1 cellular context compared by ENCODE assay signal in the genomic region with DNA sequence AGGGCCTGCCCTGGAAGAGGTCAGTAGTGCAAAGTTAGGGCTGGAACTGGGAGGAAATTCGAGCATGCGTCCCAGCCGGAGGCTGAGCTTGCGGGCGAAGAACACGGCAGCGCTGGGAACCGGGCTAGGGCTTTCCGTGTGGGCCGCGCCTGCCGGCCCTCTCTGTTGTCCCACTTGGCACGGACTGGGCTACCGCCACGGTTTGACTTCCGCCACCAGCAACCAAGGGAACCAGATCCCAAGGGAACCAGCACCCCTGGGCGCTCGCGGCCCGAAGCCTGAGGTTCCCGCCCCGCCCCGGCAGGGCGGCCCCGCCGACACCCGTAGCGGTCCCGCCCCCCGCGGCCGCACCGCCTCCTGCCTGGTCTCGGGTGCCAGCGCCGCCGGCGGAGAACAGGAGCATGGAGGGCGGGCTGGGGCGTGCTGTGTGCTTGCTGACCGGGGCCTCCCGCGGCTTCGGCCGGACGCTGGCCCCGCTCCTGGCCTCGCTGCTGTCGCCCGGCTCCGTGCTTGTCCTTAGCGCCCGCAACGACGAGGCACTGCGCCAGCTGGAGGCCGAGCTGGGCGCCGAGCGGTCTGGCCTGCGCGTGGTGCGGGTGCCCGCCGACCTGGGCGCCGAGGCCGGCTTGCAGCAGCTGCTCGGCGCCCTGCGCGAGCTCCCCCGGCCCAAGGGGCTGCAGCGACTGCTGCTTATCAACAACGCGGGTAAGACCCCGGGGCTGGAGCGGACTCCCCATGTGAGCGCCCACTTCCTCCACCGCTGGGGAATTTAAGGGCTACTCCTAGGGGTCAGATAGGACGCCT.
TF ChIP-seq lines count a peak whose summit lies in the region.

TSS of gene SPR (plus strand) at position 377 of the 804 bp plus-strand sequence. CDS start at position 402, 25 bp downstream.

TF ChIP-seq in HepG2, 621 proteins besides CTCF, POLR2A, EP300 and RAD21 (continued from another document and continues in another):
- TF ChIP-seq HOXA5 (CRISPR knock-in tag; IDR thresholded peaks at IDR 0.05) (no peak), CREBL2 (CRISPR knock-in tag; IDR thresholded peaks at IDR 0.05; ENCODE audit: borderline replicate concordance) (peak; percentile 20; the same call in 1 of the 2 replicates), JUN (CRISPR knock-in tag; IDR thresholded peaks at IDR 0.05) (0 out of 2 replicates have a peak, but pooled peaks have one; percentile 49), ARNTL (CRISPR knock-in tag; IDR thresholded peaks at IDR 0.05) (no peak), CBX1 (IDR thresholded peaks at IDR 0.05; ENCODE audit: low read depth) (no peak), ZMAT3 (CRISPR knock-in tag; conservative IDR thresholded peaks at IDR 0.05) (peak; percentile 79; the same call in 1 of the 2 replicates), IKZF4 (CRISPR knock-in tag; IDR thresholded peaks at IDR 0.05; ENCODE audit: borderline replicate concordance, low read depth, not compliant biosample characterization) (peak; percentile 36), ZBTB1 (CRISPR knock-in tag; IDR thresholded peaks at IDR 0.05; ENCODE audit: borderline replicate concordance) (no peak), SMARCE1 (IDR thresholded peaks at IDR 0.05; ENCODE audit: borderline replicate concordance) (no peak), GMEB2 (CRISPR knock-in tag; IDR thresholded peaks at IDR 0.05; ENCODE audit: low read depth) (no peak), RARG (CRISPR knock-in tag; IDR thresholded peaks at IDR 0.05; ENCODE audit: low read depth) (peak; percentile 92), ZNF556 (CRISPR knock-in tag; IDR thresholded peaks at IDR 0.05; ENCODE audit: borderline replicate concordance) (peak; percentile 83), ZSCAN29 (CRISPR knock-in tag; conservative IDR thresholded peaks at IDR 0.05) (peak; percentile 62; the same call in 1 of the 2 replicates), REL (CRISPR knock-in tag; conservative IDR thresholded peaks at IDR 0.05) (peak; percentile 56; the same call in 1 of the 2 replicates), ZNF383 (CRISPR knock-in tag; IDR thresholded peaks at IDR 0.05; ENCODE audit: borderline replicate concordance) (no peak), NR2C2 (CRISPR knock-in tag; IDR thresholded peaks at IDR 0.05; ENCODE audit: borderline replicate concordance) (peak; percentile 52), DNMT1 (CRISPR knock-in tag; IDR thresholded peaks at IDR 0.05) (no peak; the same call in 1 of the 2 replicates), MXD4 (CRISPR knock-in tag; IDR thresholded peaks at IDR 0.05) (peak; percentile 17; the same call in 1 of the 2 replicates), SKI (IDR thresholded peaks at IDR 0.05; ENCODE audit: partially characterized antibody) (peak; percentile 23), SYNCRIP (IDR thresholded peaks at IDR 0.05; ENCODE audit: insufficient read depth, low read depth, low read length) (no peak), SMARCC2 (IDR thresholded peaks at IDR 0.05) (no peak), MEF2D (CRISPR knock-in tag; IDR thresholded peaks at IDR 0.05) (no peak), ATAD3A (CRISPR knock-in tag; IDR thresholded peaks at IDR 0.05) (no peak), MAZ (IDR thresholded peaks at IDR 0.05; ENCODE audit: borderline replicate concordance, low read depth, low read length) (peak; percentile 59; the same call in 1 of the 2 replicates), MAZ (CRISPR knock-in tag; IDR thresholded peaks at IDR 0.05; ENCODE audit: low read depth) (peak; percentile 83), RFXANK (CRISPR knock-in tag; IDR thresholded peaks at IDR 0.05) (no peak), MTF1 (CRISPR knock-in tag; IDR thresholded peaks at IDR 0.05) (no peak), ZNF337 (CRISPR knock-in tag; IDR thresholded peaks at IDR 0.05; ENCODE audit: borderline replicate concordance, low read depth) (peak; percentile 30; the same call in 1 of the 2 replicates), ZNF768 (CRISPR knock-in tag; IDR thresholded peaks at IDR 0.05) (peak; percentile 73; the same call in 1 of the 2 replicates), ZFY (CRISPR knock-in tag; IDR thresholded peaks at IDR 0.05) (peak; percentile 95), MLXIP (CRISPR knock-in tag; IDR thresholded peaks at IDR 0.05; ENCODE audit: borderline replicate concordance) (no peak; the same call in 1 of the 2 replicates), ATM (IDR thresholded peaks at IDR 0.05; ENCODE audit: borderline replicate concordance) (no peak), NFE2 (CRISPR knock-in tag; IDR thresholded peaks at IDR 0.05) (no peak), KLF15 (CRISPR knock-in tag; IDR thresholded peaks at IDR 0.05; ENCODE audit: borderline replicate concordance) (peak; percentile 58; the same call in 1 of the 2 replicates), ZNF34 (CRISPR knock-in tag; IDR thresholded peaks at IDR 0.05; ENCODE audit: borderline replicate concordance) (peak; percentile 93; the same call in 1 of the 2 replicates), ZNF24 (IDR thresholded peaks at IDR 0.05) (no peak; the same call in 1 of the 2 replicates)
- TF ChIP-seq, protein P1, sequence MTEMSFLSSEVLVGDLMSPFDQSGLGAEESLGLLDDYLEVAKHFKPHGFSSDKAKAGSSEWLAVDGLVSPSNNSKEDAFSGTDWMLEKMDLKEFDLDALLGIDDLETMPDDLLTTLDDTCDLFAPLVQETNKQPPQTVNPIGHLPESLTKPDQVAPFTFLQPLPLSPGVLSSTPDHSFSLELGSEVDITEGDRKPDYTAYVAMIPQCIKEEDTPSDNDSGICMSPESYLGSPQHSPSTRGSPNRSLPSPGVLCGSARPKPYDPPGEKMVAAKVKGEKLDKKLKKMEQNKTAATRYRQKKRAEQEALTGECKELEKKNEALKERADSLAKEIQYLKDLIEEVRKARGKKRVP (CRISPR knock-in tag; IDR thresholded peaks at IDR 0.05), result peak in 1 of 2 experiments; percentile 77; a peak in 2 of 4 replicates
- TF ChIP-seq, protein P2, sequence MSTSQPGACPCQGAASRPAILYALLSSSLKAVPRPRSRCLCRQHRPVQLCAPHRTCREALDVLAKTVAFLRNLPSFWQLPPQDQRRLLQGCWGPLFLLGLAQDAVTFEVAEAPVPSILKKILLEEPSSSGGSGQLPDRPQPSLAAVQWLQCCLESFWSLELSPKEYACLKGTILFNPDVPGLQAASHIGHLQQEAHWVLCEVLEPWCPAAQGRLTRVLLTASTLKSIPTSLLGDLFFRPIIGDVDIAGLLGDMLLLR (CRISPR knock-in tag; IDR thresholded peaks at IDR 0.05), result peak; percentile 30
- TF ChIP-seq, protein P3, sequence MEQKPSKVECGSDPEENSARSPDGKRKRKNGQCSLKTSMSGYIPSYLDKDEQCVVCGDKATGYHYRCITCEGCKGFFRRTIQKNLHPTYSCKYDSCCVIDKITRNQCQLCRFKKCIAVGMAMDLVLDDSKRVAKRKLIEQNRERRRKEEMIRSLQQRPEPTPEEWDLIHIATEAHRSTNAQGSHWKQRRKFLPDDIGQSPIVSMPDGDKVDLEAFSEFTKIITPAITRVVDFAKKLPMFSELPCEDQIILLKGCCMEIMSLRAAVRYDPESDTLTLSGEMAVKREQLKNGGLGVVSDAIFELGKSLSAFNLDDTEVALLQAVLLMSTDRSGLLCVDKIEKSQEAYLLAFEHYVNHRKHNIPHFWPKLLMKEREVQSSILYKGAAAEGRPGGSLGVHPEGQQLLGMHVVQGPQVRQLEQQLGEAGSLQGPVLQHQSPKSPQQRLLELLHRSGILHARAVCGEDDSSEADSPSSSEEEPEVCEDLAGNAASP (CRISPR knock-in tag; IDR thresholded peaks at IDR 0.05; ENCODE audit: borderline replicate concordance), result no peak
- TF ChIP-seq, protein P4, sequence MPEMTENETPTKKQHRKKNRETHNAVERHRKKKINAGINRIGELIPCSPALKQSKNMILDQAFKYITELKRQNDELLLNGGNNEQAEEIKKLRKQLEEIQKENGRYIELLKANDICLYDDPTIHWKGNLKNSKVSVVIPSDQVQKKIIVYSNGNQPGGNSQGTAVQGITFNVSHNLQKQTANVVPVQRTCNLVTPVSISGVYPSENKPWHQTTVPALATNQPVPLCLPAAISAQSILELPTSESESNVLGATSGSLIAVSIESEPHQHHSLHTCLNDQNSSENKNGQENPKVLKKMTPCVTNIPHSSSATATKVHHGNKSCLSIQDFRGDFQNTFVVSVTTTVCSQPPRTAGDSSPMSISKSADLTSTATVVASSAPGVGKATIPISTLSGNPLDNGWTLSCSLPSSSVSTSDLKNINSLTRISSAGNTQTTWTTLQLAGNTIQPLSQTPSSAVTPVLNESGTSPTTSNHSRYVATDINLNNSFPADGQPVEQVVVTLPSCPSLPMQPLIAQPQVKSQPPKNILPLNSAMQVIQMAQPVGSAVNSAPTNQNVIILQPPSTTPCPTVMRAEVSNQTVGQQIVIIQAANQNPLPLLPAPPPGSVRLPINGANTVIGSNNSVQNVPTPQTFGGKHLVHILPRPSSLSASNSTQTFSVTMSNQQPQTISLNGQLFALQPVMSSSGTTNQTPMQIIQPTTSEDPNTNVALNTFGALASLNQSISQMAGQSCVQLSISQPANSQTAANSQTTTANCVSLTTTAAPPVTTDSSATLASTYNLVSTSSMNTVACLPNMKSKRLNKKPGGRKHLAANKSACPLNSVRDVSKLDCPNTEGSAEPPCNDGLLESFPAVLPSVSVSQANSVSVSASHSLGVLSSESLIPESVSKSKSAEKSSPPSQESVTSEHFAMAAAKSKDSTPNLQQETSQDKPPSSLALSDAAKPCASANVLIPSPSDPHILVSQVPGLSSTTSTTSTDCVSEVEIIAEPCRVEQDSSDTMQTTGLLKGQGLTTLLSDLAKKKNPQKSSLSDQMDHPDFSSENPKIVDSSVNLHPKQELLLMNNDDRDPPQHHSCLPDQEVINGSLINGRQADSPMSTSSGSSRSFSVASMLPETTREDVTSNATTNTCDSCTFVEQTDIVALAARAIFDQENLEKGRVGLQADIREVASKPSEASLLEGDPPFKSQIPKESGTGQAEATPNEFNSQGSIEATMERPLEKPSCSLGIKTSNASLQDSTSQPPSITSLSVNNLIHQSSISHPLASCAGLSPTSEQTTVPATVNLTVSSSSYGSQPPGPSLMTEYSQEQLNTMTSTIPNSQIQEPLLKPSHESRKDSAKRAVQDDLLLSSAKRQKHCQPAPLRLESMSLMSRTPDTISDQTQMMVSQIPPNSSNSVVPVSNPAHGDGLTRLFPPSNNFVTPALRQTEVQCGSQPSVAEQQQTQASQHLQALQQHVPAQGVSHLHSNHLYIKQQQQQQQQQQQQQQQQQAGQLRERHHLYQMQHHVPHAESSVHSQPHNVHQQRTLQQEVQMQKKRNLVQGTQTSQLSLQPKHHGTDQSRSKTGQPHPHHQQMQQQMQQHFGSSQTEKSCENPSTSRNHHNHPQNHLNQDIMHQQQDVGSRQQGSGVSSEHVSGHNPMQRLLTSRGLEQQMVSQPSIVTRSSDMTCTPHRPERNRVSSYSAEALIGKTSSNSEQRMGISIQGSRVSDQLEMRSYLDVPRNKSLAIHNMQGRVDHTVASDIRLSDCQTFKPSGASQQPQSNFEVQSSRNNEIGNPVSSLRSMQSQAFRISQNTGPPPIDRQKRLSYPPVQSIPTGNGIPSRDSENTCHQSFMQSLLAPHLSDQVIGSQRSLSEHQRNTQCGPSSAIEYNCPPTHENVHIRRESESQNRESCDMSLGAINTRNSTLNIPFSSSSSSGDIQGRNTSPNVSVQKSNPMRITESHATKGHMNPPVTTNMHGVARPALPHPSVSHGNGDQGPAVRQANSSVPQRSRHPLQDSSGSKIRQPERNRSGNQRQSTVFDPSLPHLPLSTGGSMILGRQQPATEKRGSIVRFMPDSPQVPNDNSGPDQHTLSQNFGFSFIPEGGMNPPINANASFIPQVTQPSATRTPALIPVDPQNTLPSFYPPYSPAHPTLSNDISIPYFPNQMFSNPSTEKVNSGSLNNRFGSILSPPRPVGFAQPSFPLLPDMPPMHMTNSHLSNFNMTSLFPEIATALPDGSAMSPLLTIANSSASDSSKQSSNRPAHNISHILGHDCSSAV (CRISPR knock-in tag; IDR thresholded peaks at IDR 0.05; ENCODE audit: borderline replicate concordance), result no peak; the same call in 1 of the 2 replicates
- TF ChIP-seq, protein P5, sequence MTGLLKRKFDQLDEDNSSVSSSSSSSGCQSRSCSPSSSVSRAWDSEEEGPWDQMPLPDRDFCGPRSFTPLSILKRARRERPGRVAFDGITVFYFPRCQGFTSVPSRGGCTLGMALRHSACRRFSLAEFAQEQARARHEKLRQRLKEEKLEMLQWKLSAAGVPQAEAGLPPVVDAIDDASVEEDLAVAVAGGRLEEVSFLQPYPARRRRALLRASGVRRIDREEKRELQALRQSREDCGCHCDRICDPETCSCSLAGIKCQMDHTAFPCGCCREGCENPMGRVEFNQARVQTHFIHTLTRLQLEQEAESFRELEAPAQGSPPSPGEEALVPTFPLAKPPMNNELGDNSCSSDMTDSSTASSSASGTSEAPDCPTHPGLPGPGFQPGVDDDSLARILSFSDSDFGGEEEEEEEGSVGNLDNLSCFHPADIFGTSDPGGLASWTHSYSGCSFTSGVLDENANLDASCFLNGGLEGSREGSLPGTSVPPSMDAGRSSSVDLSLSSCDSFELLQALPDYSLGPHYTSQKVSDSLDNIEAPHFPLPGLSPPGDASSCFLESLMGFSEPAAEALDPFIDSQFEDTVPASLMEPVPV (CRISPR knock-in tag; IDR thresholded peaks at IDR 0.05), result no peak; the same call in 1 of the 2 replicates
